In the genomic region with DNA sequence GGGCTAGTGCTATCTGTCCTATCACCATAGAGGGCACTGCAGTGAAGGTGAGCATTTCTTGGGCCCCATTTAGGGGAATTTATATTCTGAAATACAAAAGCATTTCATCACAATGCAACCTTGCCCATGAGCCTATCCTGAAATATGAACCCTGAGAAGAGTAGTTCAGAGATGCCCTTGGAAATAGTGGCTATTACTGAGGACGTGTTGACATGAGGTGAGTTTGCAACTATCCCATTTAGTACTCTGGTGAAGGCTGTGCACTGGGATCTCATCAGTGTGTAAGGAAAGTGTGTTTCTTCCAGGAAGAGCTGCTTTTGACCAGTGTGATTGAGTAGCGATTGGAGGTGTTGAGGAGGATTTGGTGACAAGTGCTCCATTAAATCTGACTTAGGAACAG, we compare ENCODE assay signal across 23 cellular contexts.
"Had no signal": no experiment of that assay in that cellular context is flagged by ENCODE, and none has a peak within 500 bp of the region (broad histone marks: within the 10 kb centered on the region; RNA-seq: fewer than 3 reads in every experiment).

No MANE protein-coding gene starts in this region.

- H3K27ac ChIP-seq: prostate gland, skin epidermis, tibial artery had no signal

- H3K27me3 ChIP-seq: tibial artery had no signal

- H3K4me1 Mint-ChIP-seq: activated CD4-positive, alpha-beta T cell treated with anti-CD3 and anti-CD28 coated beads, Interleukin-2, amount 10 ng/mL, durations not matched to agents 24 days and 14 days; activated naive CD4-positive, alpha-beta T cell treated with anti-CD3 and anti-CD28 coated beads, Interleukin-2, amount 10 ng/mL, durations not matched to agents 7 days and 5 days; activated naive CD8-positive, alpha-beta T cell treated with anti-CD3 and anti-CD28 coated beads, Interleukin-2, amount 50 U/mL, for 24 hours; nephron progenitor cell had no signal

- H3K27me3 Mint-ChIP-seq: activated B cell treated with CpG ODN at 0.5 μM for 24 hours; activated CD4-positive, alpha-beta T cell treated with anti-CD3 and anti-CD28 coated beads, Interleukin-2, amount 10 ng/mL, durations not matched to agents 24 days and 14 days; activated naive CD4-positive, alpha-beta T cell treated with anti-CD3 and anti-CD28 coated beads, Interleukin-2, amount 10 ng/mL, durations not matched to agents 7 days and 5 days; activated naive CD8-positive, alpha-beta T cell treated with anti-CD3 and anti-CD28 coated beads, Interleukin-2, amount 50 U/mL, for 24 hours; dendritic cell treated with granulocyte-macrophage colony-stimulating factor and Interleukin-4, amounts not matched to agents 40 ng/mL and 50 ng/mL, for 4 days had no signal

- ATAC-seq: activated CD8-positive, alpha-beta T cell treated with anti-CD3 and anti-CD28 coated beads, Interleukin-2, amount 10 ng/mL, durations not matched to agents 7 days and 5 days; activated naive CD8-positive, alpha-beta T cell treated with anti-CD3 and anti-CD28 coated beads, Interleukin-2, amount 50 U/mL, for 24 hours; activated T-cell treated with anti-CD3 and anti-CD28 coated beads, Interleukin-2, amount 50 U/mL, for 4 hours; effector memory CD8-positive, alpha-beta T cell; left lobe of liver; right cardiac atrium; stimulated activated naive CD8-positive, alpha-beta T cell treated with anti-CD3 and anti-CD28 coated beads, Interleukin-15, Interleukin-2, amounts not matched to agents 100 U/mL and 50 U/mL, for 24 hours had no signal

- H3K36me3 Mint-ChIP-seq: activated naive CD4-positive, alpha-beta T cell treated with anti-CD3 and anti-CD28 coated beads, Interleukin-2, amount 10 ng/mL, durations not matched to agents 7 days and 5 days had no signal

- H3K36me3 ChIP-seq: prostate gland, tibial artery had no signal

- H3K27ac Mint-ChIP-seq: activated B cell treated with CpG ODN at 0.5 μM for 24 hours; activated CD4-positive, alpha-beta T cell treated with anti-CD3 and anti-CD28 coated beads, Interleukin-2, amount 10 ng/mL, durations not matched to agents 24 days and 14 days; activated CD8-positive, alpha-beta T cell treated with anti-CD3 and anti-CD28 coated beads, Interleukin-2, amount 10 ng/mL, durations not matched to agents 7 days and 5 days; activated naive CD4-positive, alpha-beta T cell treated with anti-CD3 and anti-CD28 coated beads, Interleukin-2, amount 10 ng/mL, durations not matched to agents 7 days and 5 days; activated naive CD8-positive, alpha-beta T cell treated with anti-CD3 and anti-CD28 coated beads, Interleukin-2, amount 50 U/mL, for 24 hours; dendritic cell treated with granulocyte-macrophage colony-stimulating factor and Interleukin-4, amounts not matched to agents 40 ng/mL and 50 ng/mL, for 4 days; effector memory CD8-positive, alpha-beta T cell; nephron progenitor cell had no signal

- H3K9me3 Mint-ChIP-seq: activated B cell treated with CpG ODN at 0.5 μM for 24 hours; activated CD4-positive, alpha-beta T cell treated with anti-CD3 and anti-CD28 coated beads, Interleukin-2, amount 10 ng/mL, durations not matched to agents 24 days and 14 days; activated naive CD4-positive, alpha-beta T cell treated with anti-CD3 and anti-CD28 coated beads, Interleukin-2, amount 10 ng/mL, durations not matched to agents 7 days and 5 days; activated naive CD8-positive, alpha-beta T cell treated with anti-CD3 and anti-CD28 coated beads, Interleukin-2, amount 50 U/mL, for 24 hours; activated T-cell treated with anti-CD3 and anti-CD28 coated beads, Interleukin-2, amount 50 U/mL, for 4 hours; dendritic cell treated with granulocyte-macrophage colony-stimulating factor and Interleukin-4, amounts not matched to agents 40 ng/mL and 50 ng/mL, for 4 days; effector memory CD8-positive, alpha-beta T cell had no signal

- H3K4me3 ChIP-seq: lung, prostate gland, skin epidermis, tibial artery had no signal

- H3K4me3 Mint-ChIP-seq: activated B cell treated with CpG ODN at 0.5 μM for 24 hours; activated CD4-positive, alpha-beta T cell treated with anti-CD3 and anti-CD28 coated beads, Interleukin-2, amount 10 ng/mL, durations not matched to agents 24 days and 14 days; activated CD8-positive, alpha-beta T cell treated with anti-CD3 and anti-CD28 coated beads, Interleukin-2, amount 10 ng/mL, durations not matched to agents 7 days and 5 days; activated naive CD4-positive, alpha-beta T cell treated with anti-CD3 and anti-CD28 coated beads, Interleukin-2, amount 10 ng/mL, durations not matched to agents 7 days and 5 days; activated naive CD8-positive, alpha-beta T cell treated with anti-CD3 and anti-CD28 coated beads, Interleukin-2, amount 50 U/mL, for 24 hours; activated T-cell treated with anti-CD3 and anti-CD28 coated beads, Interleukin-2, amount 50 U/mL, for 4 hours; dendritic cell treated with granulocyte-macrophage colony-stimulating factor and Interleukin-4, amounts not matched to agents 40 ng/mL and 50 ng/mL, for 4 days; effector memory CD8-positive, alpha-beta T cell; nephron progenitor cell had no signal

- H3K9me3 ChIP-seq: prostate gland, tibial artery had no signal

- H3K4me1 ChIP-seq: prostate gland had no signal

- DNase-seq: activated B cell treated with CpG ODN at 0.5 μM for 24 hours; activated CD4-positive, alpha-beta T cell treated with anti-CD3 and anti-CD28 coated beads, Interleukin-2, amount 10 ng/mL, durations not matched to agents 24 days and 14 days; activated CD8-positive, alpha-beta T cell treated with anti-CD3 and anti-CD28 coated beads, Interleukin-2, amount 10 ng/mL, durations not matched to agents 7 days and 5 days; activated effector memory CD4-positive, alpha-beta T cell treated with Interleukin-2 at 50 U/mL for 16 hours; activated naive CD4-positive, alpha-beta T cell treated with anti-CD3 and anti-CD28 coated beads, Interleukin-2, amount 10 ng/mL, durations not matched to agents 7 days and 5 days; activated naive CD8-positive, alpha-beta T cell treated with anti-CD3 and anti-CD28 coated beads, Interleukin-2, amount 50 U/mL, for 24 hours; activated T-cell treated with anti-CD3 and anti-CD28 coated beads, Interleukin-2, amount 50 U/mL, for 4 hours; anterior cingulate cortex; cerebellar nuclear complex; effector memory CD8-positive, alpha-beta T cell; hypothalamus; midbrain; nephron progenitor cell; occipital lobe; right cardiac atrium; stimulated activated naive CD8-positive, alpha-beta T cell treated with anti-CD3 and anti-CD28 coated beads, Interleukin-15, Interleukin-2, amounts not matched to agents 100 U/mL and 50 U/mL, for 24 hours; substantia nigra; tibial artery had no signal
